ENCODE assay signal across 8 cellular contexts in the genomic region with DNA sequence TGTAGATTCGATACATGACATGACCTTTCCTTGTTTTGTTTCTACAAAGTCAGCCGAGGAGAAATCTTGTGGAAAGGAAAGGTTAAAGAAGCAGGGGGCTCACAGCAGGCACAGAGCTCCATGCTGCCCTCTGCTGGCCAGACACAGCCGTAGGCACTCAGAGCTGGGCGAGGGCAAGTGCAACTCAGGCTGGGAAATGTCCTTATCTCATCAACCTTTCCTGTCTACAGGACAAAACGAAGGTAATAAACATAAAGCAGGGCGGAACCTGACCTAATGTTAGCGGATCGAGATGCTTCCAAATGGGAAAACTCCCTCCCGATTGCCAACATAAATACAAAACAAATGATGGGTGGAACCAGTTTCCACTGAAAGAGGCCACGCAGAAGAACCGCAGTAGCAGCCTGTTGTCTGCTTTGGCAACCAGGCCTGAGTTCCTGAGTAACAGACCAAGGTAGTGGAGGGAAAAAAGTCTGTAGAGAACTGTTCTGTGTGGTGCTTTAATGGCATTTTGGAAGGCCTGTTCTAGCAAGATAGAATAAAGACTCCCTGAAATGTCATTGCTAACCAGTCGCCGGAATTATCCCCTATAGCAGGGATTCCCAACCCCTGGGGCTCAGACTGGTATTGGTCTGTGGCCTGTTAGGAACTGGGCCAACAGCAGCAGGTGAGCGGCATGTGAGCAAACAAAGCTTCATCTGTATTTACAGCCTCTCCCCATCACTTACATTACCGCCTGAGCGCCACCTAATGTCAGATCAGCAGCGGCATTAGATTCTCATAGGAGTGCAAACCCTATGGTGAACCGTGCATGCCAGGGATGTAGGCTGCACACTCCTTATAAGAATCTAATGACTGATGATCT.
DNase-seq lines count a peak whose midpoint lies in the region; ATAC-seq and TF ChIP-seq lines count a peak whose summit lies in the region.

No MANE protein-coding gene starts in this region.

- H3K4me1 ChIP-seq in hepatocyte (ENCODE audit: insufficient read depth) (no peaks in the 10 kb centered on the region), skeletal muscle tissue (ENCODE audit: control insufficient read depth in 3 of 3, insufficient read depth in 3 of 3, low read length in 3 of 3) (peaks cover 5 to 7% (median 6%) of the 10 kb centered on the region in 3 donors)

- POLR2A ChIA-PET in T-cell (lab: Charles Lee): no interaction called here

- H3K36me3 Mint-ChIP-seq in T-cell: peaks cover 35% of the 10 kb centered on the region

- peaks cover 0 to 6% (median 5%) of the 10 kb centered on the region in 3 donors for H3K4me1 Mint-ChIP-seq in T-cell

- no peak overlapping the region for H3K4me3 ChIP-seq in hepatocyte
- H3K4me3 ChIP-seq in skeletal muscle tissue (ENCODE audit: low read length in 3 of 3): peak overlapping the region in 2 of 3 donors; percentile 15 to 46

- no peaks in the 10 kb centered on the region for H3K79me2 ChIP-seq in hepatocyte

- no peaks in the 10 kb centered on the region for H3K9me3 ChIP-seq in hepatocyte (ENCODE audit: low read depth)
- no peaks in the 10 kb centered on the region for H3K9me3 ChIP-seq in skeletal muscle tissue (ENCODE audit: control insufficient read depth in 3 of 3, low read length in 3 of 3)

- H3K9me2 ChIP-seq in hepatocyte (replicated peaks; ENCODE audit: insufficient read depth): no peaks in the 10 kb centered on the region

- WGBS in hepatocyte (ENCODE audit: low lambda C conversion rate, missing lambda C conversion rate): 50% methylated on average over 18 of the region's 18 CpGs

- peak overlapping the region in 1 of 2 donors; percentile 36 for H3K27ac Mint-ChIP-seq in T-cell

- CTCF ChIA-PET in T-cell (lab: Charles Lee): interaction anchor here (0.5 to 2.2 kb wide), 11 partner anchors 9 to 99 kb away, joined by 3 to 8 read pairs (median 4); no protein-coding TSS in a partner anchor

- no peaks in the 10 kb centered on the region for H3K9me3 Mint-ChIP-seq in T-cell

- no peak overlapping the region for H2AFZ ChIP-seq in hepatocyte

- H3K27me3 Mint-ChIP-seq in T-cell: no peaks in the 10 kb centered on the region

- peak; percentile 97 for TF ChIP-seq CTCF in GM12873 (IDR thresholded peaks at IDR 0.05; ENCODE audit: insufficient read depth, low read depth, low read length, missing control alignments)
- peak; percentile 88 for TF ChIP-seq CTCF in hepatocyte (IDR thresholded peaks at IDR 0.05; ENCODE audit: poor library complexity)

- DNase-seq in NCI-H146 (lab: John Stamatoyannopoulos, UW) (peak; percentile 96), T-cell (peak in 33 of 34 experiments; percentile 2 to 66 (median 38)), anterior cingulate cortex (lab: John Stamatoyannopoulos, UW) (peak in 45 of 58 donors; percentile 0 to 71 (median 21)), hepatocyte (ENCODE audit: low spot score) (peak; percentile 87)

- H3K27me3 ChIP-seq in hepatocyte (no peaks in the 10 kb centered on the region), skeletal muscle tissue (ENCODE audit: control insufficient read depth in 3 of 3, insufficient read depth in 3 of 3, low read length in 3 of 3) (no peaks in the 10 kb centered on the region)

- no peak overlapping the region for H3K4me3 Mint-ChIP-seq in T-cell

- peak overlapping the region in 2 of 3 donors; percentile 33 to 41 for H3K9ac ChIP-seq in skeletal muscle tissue (ENCODE audit: low read depth in 1 of 3, low read length in 3 of 3)

- H3K36me3 ChIP-seq in hepatocyte (replicated peaks; ENCODE audit: insufficient read depth, low read depth) (no peaks in the 10 kb centered on the region), skeletal muscle tissue (ENCODE audit: control insufficient read depth in 3 of 3, insufficient read depth in 3 of 3, low read length in 3 of 3) (no peaks in the 10 kb centered on the region)

- H4K20me1 ChIP-seq in hepatocyte (ENCODE audit: insufficient read depth, poor library complexity, severe bottlenecking): no peaks in the 10 kb centered on the region

- ATAC-seq in HG02763 (IDR thresholded peaks at IDR 0.05; ENCODE audit: unreplicated experiment) (peak; percentile 92), T-cell (replicated peaks in 1 of 4) (peak in 3 of 4 experiments; percentile 60 to 63 (median 62)), HG03571 (IDR thresholded peaks at IDR 0.05; ENCODE audit: unreplicated experiment) (no peak)

- H3K27ac ChIP-seq in hepatocyte: peak overlapping the region; percentile 35
- peak overlapping the region; percentile 49 for H3K27ac ChIP-seq in skeletal muscle tissue (ENCODE audit: low read depth, low read length)

- peak overlapping the region; percentile 27 for H3K4me2 ChIP-seq in hepatocyte

Comparison
In these comparisons a context has a peak if more than half of its experiments do, and no peak if none do; other contexts are left out.
1. DNase-seq: peak in every context shown above with its lines; median percentile 96 in NCI-H146; 87 in hepatocyte; 38 in T-cell; 21 in anterior cingulate cortex.